23 cellular contexts compared by ENCODE assay signal in the genomic region with DNA sequence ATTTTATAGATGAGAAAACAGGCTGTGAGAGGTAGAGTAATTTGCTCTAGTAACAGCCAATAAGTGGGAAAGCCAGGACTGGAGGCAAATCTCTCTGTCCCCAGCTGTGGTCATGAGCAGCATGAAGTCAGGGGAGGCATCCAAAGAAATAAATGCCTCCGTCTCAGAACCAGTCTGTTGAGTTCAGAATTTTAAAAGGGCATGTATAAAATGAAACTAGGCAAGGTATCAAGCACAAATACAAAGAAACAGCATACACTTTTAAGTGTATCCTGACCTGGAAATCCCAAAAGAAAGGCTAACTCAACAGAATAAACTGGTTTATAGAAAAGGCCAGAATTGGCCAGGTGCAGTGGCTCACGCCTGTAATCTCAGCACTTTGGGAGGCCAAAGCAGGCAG.
"Had no signal": no experiment of that assay in that cellular context is flagged by ENCODE, and none has a peak within 500 bp of the region (broad histone marks: within the 10 kb centered on the region; RNA-seq: fewer than 3 reads in every experiment).

No MANE protein-coding gene starts in this region.

- H3K27me3 ChIP-seq: neutrophil, pancreas, right lobe of liver, sigmoid colon, stomach, thyroid gland, tibial nerve, upper lobe of right lung, uterus had no signal

- H3K4me1 ChIP-seq: psoas muscle, right lobe of liver, stomach, thyroid gland, tibial nerve, upper lobe of right lung, uterus had no signal

- H3K36me3 ChIP-seq: neutrophil, pancreas, right lobe of liver, sigmoid colon, stomach, thoracic aorta, thyroid gland, tibial nerve, upper lobe of right lung, uterus had no signal

- DNase-seq: naive thymus-derived CD8-positive, alpha-beta T cell; nephron progenitor cell; nucleus accumbens; pancreas; psoas muscle; right cardiac atrium; right lobe of liver; sigmoid colon; small intestine; stimulated activated CD4-positive, alpha-beta T cell treated with anti-CD3 and anti-CD28 coated beads, Interleukin-15, amount 100 ng/mL, for 24 hours; stimulated activated CD4-positive, alpha-beta T cell treated with anti-CD3 and anti-CD28 coated beads, Interleukin-2, amount 100 ng/mL, for 24 hours; stimulated activated CD4-positive, alpha-beta T cell treated with anti-CD3 and anti-CD28 coated beads, Interleukin-2, amount 100 ng/mL, for 48 hours; stimulated activated CD4-positive, alpha-beta T cell treated with anti-CD3 and anti-CD28 coated beads, Interleukin-4, amount 100 ng/mL, for 24 hours; stimulated activated naive B cell treated with anti-CD40 and anti-IgM and Interleukin-4, amounts not matched to agents 10 μg/mL and 1 μg/mL and 100 μg/mL, for 72 hours; stimulated activated naive CD4-positive, alpha-beta T cell treated with Interleukin-2 at 50 U/mL for 16 hours; stomach; thyroid gland; trophoblast cell; upper lobe of right lung; uterus had no signal

- H3K27ac ChIP-seq: neutrophil, pancreas, psoas muscle, right lobe of liver, sigmoid colon, stomach, thoracic aorta, thyroid gland, tibial nerve, upper lobe of right lung, uterus had no signal

- H3K4me3 ChIP-seq: pancreas, psoas muscle, right lobe of liver, sigmoid colon, stomach, thoracic aorta, thyroid gland, tibial nerve, upper lobe of right lung, uterus had no signal

- H3K9me3 ChIP-seq: neutrophil, pancreas, psoas muscle, right lobe of liver, sigmoid colon, stomach, thoracic aorta, thyroid gland, tibial nerve, upper lobe of right lung, uterus had no signal
